In genomic region chr5:70866821-70867220, GRCh38 we compare ENCODE assay signal across 2 cellular contexts. TPM values are rescaled to one million over a fixed set of nuclear protein-coding genes. Genes with fewer than 3 reads are reported as not detected.
DNase-seq lines count a peak whose midpoint lies in the region; ATAC-seq and TF ChIP-seq lines count a peak whose summit lies in the region.
"Not testable (repeated sequence)": the region's sequence is repeated elsewhere in the genome, so short reads cannot be mapped to it uniquely, and the experiment has no call there.

No MANE protein-coding gene starts in this region.

- TF ChIP-seq CTCF in GM23338 (conservative IDR thresholded peaks at IDR 0.05; ENCODE audit: low read depth in 2 of 2); WTC11 (IDR thresholded peaks at IDR 0.05): not testable (repeated sequence)

- not testable (repeated sequence) for H3K4me1 ChIP-seq in GM23338 (ENCODE audit: insufficient read depth)

- not testable (repeated sequence) for H3K27ac ChIP-seq in GM23338 (ENCODE audit: low read depth)

- H2AFZ ChIP-seq in GM23338 = not testable (repeated sequence)

- not testable (repeated sequence) for H3K9me3 Mint-ChIP-seq in GM23338, WTC11

- H3K4me3 Mint-ChIP-seq in GM23338, WTC11: not testable (repeated sequence)

- not testable (repeated sequence) for H3K27me3 Mint-ChIP-seq in GM23338 (ENCODE audit: insufficient read depth, low read depth, poor library complexity); WTC11 (ENCODE audit: low read depth)

- not testable (repeated sequence) for H3K27ac Mint-ChIP-seq in GM23338, WTC11

- H3F3A ChIP-seq in GM23338 (replicated peaks; ENCODE audit: low read depth) = not testable (repeated sequence)

- not testable (repeated sequence) for H3K4me2 ChIP-seq in GM23338

- CTCF ChIA-PET in WTC11 (lab: Charles Lee) = not testable (repeated sequence)

- H3K36me3 ChIP-seq in GM23338 (ENCODE audit: insufficient read depth) = not testable (repeated sequence)

- not testable (repeated sequence) for H3K4me1 Mint-ChIP-seq in GM23338, WTC11

- not testable (repeated sequence) for DNase-seq in GM23338 (ENCODE audit: low spot score); WTC11 (ENCODE audit: low spot score)

- H3K27me3 ChIP-seq in GM23338 (ENCODE audit: insufficient read depth) = not testable (repeated sequence)

- not testable (repeated sequence) for H3K4me3 ChIP-seq in GM23338

- ATAC-seq in GM23338 (peak; percentile 69), WTC11 (peak; percentile 58)

- POLR2A ChIA-PET in WTC11 (lab: Charles Lee) = not testable (repeated sequence)

- not testable (repeated sequence) for H3K79me2 ChIP-seq in GM23338 (replicated peaks; ENCODE audit: insufficient read depth)

- not testable (repeated sequence) for H4K20me1 ChIP-seq in GM23338 (replicated peaks; ENCODE audit: insufficient read depth)

- not testable (repeated sequence) for H3K36me3 Mint-ChIP-seq in GM23338 (ENCODE audit: low read depth); WTC11

- H3K9me2 ChIP-seq in GM23338 (ENCODE audit: insufficient read depth) = not testable (repeated sequence)

RNA-seq across cellular contexts. Expression of gene SERF1A, which starts 33.6 kb away (rescaled TPM):
- 21.8 and 46.6 TPM in 2 replicates for total RNA-seq in GM23338 (2014; rRNA removed; shearing (Covaris generic))
- 40.0 and 48.0 TPM in 2 replicates for polyA plus RNA-seq in GM23338 (2016; fragmentation: Nextera tagmentation; extraction: Ambion mirVana)
- 10.6 to 16.5 TPM (median 13.9 TPM) in 3 replicates for total RNA-seq in WTC11 (2021)

RNA-seq across cellular contexts. Expression of gene SMN1, which starts 58.1 kb away (rescaled TPM):
- 44.8 and 50.1 TPM in 2 replicates for total RNA-seq in GM23338 (2014; rRNA removed; shearing (Covaris generic))
- 130 and 142 TPM in 2 replicates for polyA plus RNA-seq in GM23338 (2016; fragmentation: Nextera tagmentation; extraction: Ambion mirVana)
- total RNA-seq in WTC11 (2021) = 53.3 to 72.7 TPM (median 62.1 TPM) in 3 replicates
